In genomic region chr11:86515297-86516094, GRCh38 we compare ENCODE assay signal across 8 cellular contexts.
DNase-seq lines count a peak whose midpoint lies in the region; ATAC-seq and TF ChIP-seq lines count a peak whose summit lies in the region.

No MANE protein-coding gene starts in this region.

- H3K36me3 Mint-ChIP-seq in type B pancreatic cell: no peaks in the 10 kb centered on the region
- no peaks in the 10 kb centered on the region for H3K36me3 Mint-ChIP-seq in activated CD4-positive, alpha-beta memory T cell treated with anti-CD3 and anti-CD28 coated beads, Interleukin-2, amount 10 ng/mL, durations not matched to agents 7 days and 5 days (ENCODE audit: low read depth)

- H3K4me1 Mint-ChIP-seq in type B pancreatic cell (ENCODE audit: unreplicated experiment): peaks cover 31% of the 10 kb centered on the region
- no peaks in the 10 kb centered on the region for H3K4me1 Mint-ChIP-seq in activated CD4-positive, alpha-beta memory T cell treated with anti-CD3 and anti-CD28 coated beads, Interleukin-2, amount 10 ng/mL, durations not matched to agents 7 days and 5 days

- POLR2A ChIA-PET in activated CD4-positive, alpha-beta memory T cell treated with anti-CD3 and anti-CD28 coated beads, Interleukin-2, amount 10 ng/mL, durations not matched to agents 7 days and 5 days (lab: Charles Lee): no interaction called here

- CTCF ChIA-PET in activated CD4-positive, alpha-beta memory T cell treated with anti-CD3 and anti-CD28 coated beads, Interleukin-2, amount 10 ng/mL, durations not matched to agents 7 days and 5 days (lab: Charles Lee): no interaction called here

- ATAC-seq in GM19023 (IDR thresholded peaks at IDR 0.05; ENCODE audit: unreplicated experiment) (no peak), HG02870 (IDR thresholded peaks at IDR 0.05; ENCODE audit: unreplicated experiment) (no peak)

- H3K27me3 Mint-ChIP-seq in type B pancreatic cell: no peaks in the 10 kb centered on the region
- H3K27me3 Mint-ChIP-seq in activated CD4-positive, alpha-beta memory T cell treated with anti-CD3 and anti-CD28 coated beads, Interleukin-2, amount 10 ng/mL, durations not matched to agents 7 days and 5 days: peaks cover 5% of the 10 kb centered on the region

- TF ChIP-seq CTCF in type B pancreatic cell (conservative IDR thresholded peaks at IDR 0.05): no peak

- H3K27ac Mint-ChIP-seq in type B pancreatic cell: no peak overlapping the region
- H3K27ac Mint-ChIP-seq in activated CD4-positive, alpha-beta memory T cell treated with anti-CD3 and anti-CD28 coated beads, Interleukin-2, amount 10 ng/mL, durations not matched to agents 7 days and 5 days: no peak overlapping the region

- no peaks in the 10 kb centered on the region for H3K9me3 Mint-ChIP-seq in type B pancreatic cell
- H3K9me3 Mint-ChIP-seq in activated CD4-positive, alpha-beta memory T cell treated with anti-CD3 and anti-CD28 coated beads, Interleukin-2, amount 10 ng/mL, durations not matched to agents 7 days and 5 days: no peaks in the 10 kb centered on the region

- DNase-seq in DMS 273 (lab: John Stamatoyannopoulos, UW; ENCODE audit: unreplicated experiment): peak; percentile 32
- no peak for DNase-seq in DMS 273 treated with DMSO at 0.1 percent for 48 hours (lab: John Stamatoyannopoulos, UW)
- peak; percentile 87 for DNase-seq in astrocyte of the hippocampus (ENCODE audit: low read depth, low spot score)
- DNase-seq in kidney tubule cell (ENCODE audit: low spot score): peak; percentile 81
- DNase-seq in type B pancreatic cell (ENCODE audit: extremely low spot score, unreplicated experiment): no peak
- no peak for DNase-seq in activated CD4-positive, alpha-beta memory T cell treated with anti-CD3 and anti-CD28 coated beads, Interleukin-2, amount 10 ng/mL, durations not matched to agents 7 days and 5 days

- peak overlapping the region; percentile 22 for H3K4me3 Mint-ChIP-seq in type B pancreatic cell
- H3K4me3 Mint-ChIP-seq in activated CD4-positive, alpha-beta memory T cell treated with anti-CD3 and anti-CD28 coated beads, Interleukin-2, amount 10 ng/mL, durations not matched to agents 7 days and 5 days: no peak overlapping the region

Comparison
In these comparisons a context has a peak if more than half of its experiments do, and no peak if none do; other contexts are left out.
1. DNase-seq: peak in DMS 273 (single experiment), astrocyte of the hippocampus (single experiment) and kidney tubule cell (single experiment); none in DMS 273 treated with DMSO at 0.1 percent for 48 hours (single experiment), type B pancreatic cell (single experiment) and activated CD4-positive, alpha-beta memory T cell treated with anti-CD3 and anti-CD28 coated beads, Interleukin-2, amount 10 ng/mL, durations not matched to agents 7 days and 5 days (single experiment).